ENCODE assay signal across 2 cellular contexts in the genomic region with DNA sequence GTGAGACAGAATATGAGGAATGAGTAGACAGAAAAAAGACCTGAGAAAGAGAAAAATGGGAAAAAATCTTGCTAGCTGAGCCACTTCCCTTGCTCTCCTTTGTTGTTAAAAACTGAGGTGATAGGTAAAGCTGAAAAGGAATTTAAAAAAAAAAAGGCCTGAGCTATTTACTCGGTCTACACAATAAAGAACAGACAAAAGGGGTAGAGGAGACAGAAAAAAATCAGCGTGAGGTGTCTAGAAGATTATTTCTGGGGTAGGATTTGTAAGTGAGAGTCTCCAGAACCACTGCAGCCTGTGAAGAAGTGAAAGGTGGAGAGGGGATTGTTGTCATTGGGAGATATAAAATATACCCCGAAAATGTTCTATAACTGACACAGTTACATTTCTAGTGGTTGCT.
TF ChIP-seq lines count a peak whose summit lies in the region.

No MANE protein-coding gene starts in this region.

TF ChIP-seq in GM23338, 12 proteins besides CTCF, POLR2A, EP300 and RAD21 (continues in another document):
- TF ChIP-seq, protein P1, sequence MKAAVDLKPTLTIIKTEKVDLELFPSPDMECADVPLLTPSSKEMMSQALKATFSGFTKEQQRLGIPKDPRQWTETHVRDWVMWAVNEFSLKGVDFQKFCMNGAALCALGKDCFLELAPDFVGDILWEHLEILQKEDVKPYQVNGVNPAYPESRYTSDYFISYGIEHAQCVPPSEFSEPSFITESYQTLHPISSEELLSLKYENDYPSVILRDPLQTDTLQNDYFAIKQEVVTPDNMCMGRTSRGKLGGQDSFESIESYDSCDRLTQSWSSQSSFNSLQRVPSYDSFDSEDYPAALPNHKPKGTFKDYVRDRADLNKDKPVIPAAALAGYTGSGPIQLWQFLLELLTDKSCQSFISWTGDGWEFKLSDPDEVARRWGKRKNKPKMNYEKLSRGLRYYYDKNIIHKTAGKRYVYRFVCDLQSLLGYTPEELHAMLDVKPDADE (IDR thresholded peaks at IDR 0.05), result no peak
- TF ChIP-seq ZNF331 (CRISPR knock-in tag; IDR thresholded peaks at IDR 0.05; ENCODE audit: low read depth), result no peak
- no peak for TF ChIP-seq CREB1 (CRISPR knock-in tag; IDR thresholded peaks at IDR 0.05; ENCODE audit: low read depth)
- no peak for TF ChIP-seq JUNB (IDR thresholded peaks at IDR 0.05; ENCODE audit: unreplicated experiment)
- no peak for TF ChIP-seq POLR2AphosphoS5 (IDR thresholded peaks at IDR 0.05; ENCODE audit: low read depth)
- TF ChIP-seq, protein P2, sequence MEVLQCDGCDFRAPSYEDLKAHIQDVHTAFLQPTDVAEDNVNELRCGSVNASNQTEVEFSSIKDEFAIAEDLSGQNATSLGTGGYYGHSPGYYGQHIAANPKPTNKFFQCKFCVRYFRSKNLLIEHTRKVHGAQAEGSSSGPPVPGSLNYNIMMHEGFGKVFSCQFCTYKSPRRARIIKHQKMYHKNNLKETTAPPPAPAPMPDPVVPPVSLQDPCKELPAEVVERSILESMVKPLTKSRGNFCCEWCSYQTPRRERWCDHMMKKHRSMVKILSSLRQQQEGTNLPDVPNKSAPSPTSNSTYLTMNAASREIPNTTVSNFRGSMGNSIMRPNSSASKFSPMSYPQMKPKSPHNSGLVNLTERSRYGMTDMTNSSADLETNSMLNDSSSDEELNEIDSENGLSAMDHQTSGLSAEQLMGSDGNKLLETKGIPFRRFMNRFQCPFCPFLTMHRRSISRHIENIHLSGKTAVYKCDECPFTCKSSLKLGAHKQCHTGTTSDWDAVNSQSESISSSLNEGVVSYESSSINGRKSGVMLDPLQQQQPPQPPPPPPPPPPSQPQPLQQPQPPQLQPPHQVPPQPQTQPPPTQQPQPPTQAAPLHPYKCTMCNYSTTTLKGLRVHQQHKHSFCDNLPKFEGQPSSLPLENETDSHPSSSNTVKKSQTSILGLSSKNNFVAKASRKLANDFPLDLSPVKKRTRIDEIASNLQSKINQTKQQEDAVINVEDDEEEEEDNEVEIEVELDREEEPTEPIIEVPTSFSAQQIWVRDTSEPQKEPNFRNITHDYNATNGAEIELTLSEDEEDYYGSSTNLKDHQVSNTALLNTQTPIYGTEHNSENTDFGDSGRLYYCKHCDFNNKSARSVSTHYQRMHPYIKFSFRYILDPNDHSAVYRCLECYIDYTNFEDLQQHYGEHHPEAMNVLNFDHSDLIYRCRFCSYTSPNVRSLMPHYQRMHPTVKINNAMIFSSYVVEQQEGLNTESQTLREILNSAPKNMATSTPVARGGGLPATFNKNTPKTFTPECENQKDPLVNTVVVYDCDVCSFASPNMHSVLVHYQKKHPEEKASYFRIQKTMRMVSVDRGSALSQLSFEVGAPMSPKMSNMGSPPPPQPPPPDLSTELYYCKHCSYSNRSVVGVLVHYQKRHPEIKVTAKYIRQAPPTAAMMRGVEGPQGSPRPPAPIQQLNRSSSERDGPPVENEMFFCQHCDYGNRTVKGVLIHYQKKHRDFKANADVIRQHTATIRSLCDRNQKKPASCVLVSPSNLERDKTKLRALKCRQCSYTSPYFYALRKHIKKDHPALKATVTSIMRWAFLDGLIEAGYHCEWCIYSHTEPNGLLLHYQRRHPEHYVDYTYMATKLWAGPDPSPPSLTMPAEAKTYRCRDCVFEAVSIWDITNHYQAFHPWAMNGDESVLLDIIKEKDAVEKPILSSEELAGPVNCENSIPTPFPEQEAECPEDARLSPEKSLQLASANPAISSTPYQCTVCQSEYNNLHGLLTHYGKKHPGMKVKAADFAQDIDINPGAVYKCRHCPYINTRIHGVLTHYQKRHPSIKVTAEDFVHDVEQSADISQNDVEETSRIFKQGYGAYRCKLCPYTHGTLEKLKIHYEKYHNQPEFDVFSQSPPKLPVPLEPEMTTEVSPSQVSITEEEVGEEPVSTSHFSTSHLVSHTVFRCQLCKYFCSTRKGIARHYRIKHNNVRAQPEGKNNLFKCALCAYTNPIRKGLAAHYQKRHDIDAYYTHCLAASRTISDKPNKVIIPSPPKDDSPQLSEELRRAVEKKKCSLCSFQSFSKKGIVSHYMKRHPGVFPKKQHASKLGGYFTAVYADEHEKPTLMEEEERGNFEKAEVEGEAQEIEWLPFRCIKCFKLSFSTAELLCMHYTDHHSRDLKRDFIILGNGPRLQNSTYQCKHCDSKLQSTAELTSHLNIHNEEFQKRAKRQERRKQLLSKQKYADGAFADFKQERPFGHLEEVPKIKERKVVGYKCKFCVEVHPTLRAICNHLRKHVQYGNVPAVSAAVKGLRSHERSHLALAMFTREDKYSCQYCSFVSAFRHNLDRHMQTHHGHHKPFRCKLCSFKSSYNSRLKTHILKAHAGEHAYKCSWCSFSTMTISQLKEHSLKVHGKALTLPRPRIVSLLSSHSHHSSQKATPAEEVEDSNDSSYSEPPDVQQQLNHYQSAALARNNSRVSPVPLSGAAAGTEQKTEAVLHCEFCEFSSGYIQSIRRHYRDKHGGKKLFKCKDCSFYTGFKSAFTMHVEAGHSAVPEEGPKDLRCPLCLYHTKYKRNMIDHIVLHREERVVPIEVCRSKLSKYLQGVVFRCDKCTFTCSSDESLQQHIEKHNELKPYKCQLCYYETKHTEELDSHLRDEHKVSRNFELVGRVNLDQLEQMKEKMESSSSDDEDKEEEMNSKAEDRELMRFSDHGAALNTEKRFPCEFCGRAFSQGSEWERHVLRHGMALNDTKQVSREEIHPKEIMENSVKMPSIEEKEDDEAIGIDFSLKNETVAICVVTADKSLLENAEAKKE (CRISPR knock-in tag; IDR thresholded peaks at IDR 0.05), result no peak
- TF ChIP-seq, protein P3, sequence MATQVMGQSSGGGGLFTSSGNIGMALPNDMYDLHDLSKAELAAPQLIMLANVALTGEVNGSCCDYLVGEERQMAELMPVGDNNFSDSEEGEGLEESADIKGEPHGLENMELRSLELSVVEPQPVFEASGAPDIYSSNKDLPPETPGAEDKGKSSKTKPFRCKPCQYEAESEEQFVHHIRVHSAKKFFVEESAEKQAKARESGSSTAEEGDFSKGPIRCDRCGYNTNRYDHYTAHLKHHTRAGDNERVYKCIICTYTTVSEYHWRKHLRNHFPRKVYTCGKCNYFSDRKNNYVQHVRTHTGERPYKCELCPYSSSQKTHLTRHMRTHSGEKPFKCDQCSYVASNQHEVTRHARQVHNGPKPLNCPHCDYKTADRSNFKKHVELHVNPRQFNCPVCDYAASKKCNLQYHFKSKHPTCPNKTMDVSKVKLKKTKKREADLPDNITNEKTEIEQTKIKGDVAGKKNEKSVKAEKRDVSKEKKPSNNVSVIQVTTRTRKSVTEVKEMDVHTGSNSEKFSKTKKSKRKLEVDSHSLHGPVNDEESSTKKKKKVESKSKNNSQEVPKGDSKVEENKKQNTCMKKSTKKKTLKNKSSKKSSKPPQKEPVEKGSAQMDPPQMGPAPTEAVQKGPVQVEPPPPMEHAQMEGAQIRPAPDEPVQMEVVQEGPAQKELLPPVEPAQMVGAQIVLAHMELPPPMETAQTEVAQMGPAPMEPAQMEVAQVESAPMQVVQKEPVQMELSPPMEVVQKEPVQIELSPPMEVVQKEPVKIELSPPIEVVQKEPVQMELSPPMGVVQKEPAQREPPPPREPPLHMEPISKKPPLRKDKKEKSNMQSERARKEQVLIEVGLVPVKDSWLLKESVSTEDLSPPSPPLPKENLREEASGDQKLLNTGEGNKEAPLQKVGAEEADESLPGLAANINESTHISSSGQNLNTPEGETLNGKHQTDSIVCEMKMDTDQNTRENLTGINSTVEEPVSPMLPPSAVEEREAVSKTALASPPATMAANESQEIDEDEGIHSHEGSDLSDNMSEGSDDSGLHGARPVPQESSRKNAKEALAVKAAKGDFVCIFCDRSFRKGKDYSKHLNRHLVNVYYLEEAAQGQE (IDR thresholded peaks at IDR 0.05; ENCODE audit: unreplicated experiment), result no peak
- no peak for TF ChIP-seq STAT1 (IDR thresholded peaks at IDR 0.05; ENCODE audit: unreplicated experiment)
- no peak for TF ChIP-seq EZH2phosphoT487 (IDR thresholded peaks at IDR 0.05; ENCODE audit: unreplicated experiment)
- no peak for TF ChIP-seq NANOG (IDR thresholded peaks at IDR 0.05; ENCODE audit: borderline replicate concordance)

TF ChIP-seq in H1, 55 proteins besides CTCF, POLR2A, EP300 and RAD21 (continued from another document):
- TF ChIP-seq HDAC6 (IDR thresholded peaks at IDR 0.05; ENCODE audit: low read depth, low read length), result no peak
- no peak for TF ChIP-seq CEBPB (IDR thresholded peaks at IDR 0.05; ENCODE audit: low read depth, low read length)
- no peak for TF ChIP-seq CREB1 (IDR thresholded peaks at IDR 0.05)
